Comparison of ENCODE assay signal across 8 cellular contexts in genomic region chr14:38600572-38600971, GRCh38.
DNase-seq lines count a peak whose midpoint lies in the region; FAIRE-seq and TF ChIP-seq lines count a peak whose summit lies in the region.
"Not testable (repeated sequence)": the region's sequence is repeated elsewhere in the genome, so short reads cannot be mapped to it uniquely, and the experiment has no call there.

No MANE protein-coding gene starts in this region.

- not testable (repeated sequence) for H4K20me1 ChIP-seq in astrocyte (ENCODE audit: insufficient read depth, low read length)

- not testable (repeated sequence) for H3K9me3 Mint-ChIP-seq in astrocyte (ENCODE audit: unreplicated experiment)

- H3K9me3 ChIP-seq in astrocyte (ENCODE audit: insufficient read depth, low read depth, low read length); liver (ENCODE audit: control insufficient read depth in 4 of 4, low read length in 3 of 4): not testable (repeated sequence)

- 69% methylated on average over 2 of the region's 2 CpGs for WGBS in liver

- H3K36me3 Mint-ChIP-seq in astrocyte (ENCODE audit: low read depth, unreplicated experiment), result not testable (repeated sequence)

- peak; percentile 77 for FAIRE-seq in astrocyte (lab: Jason Lieb, UNC)

- H3K36me3 ChIP-seq in astrocyte (ENCODE audit: insufficient read depth, low read length); liver (ENCODE audit: control insufficient read depth in 4 of 4, insufficient read depth in 3 of 4, low read depth in 1 of 4, low read length in 3 of 4): not testable (repeated sequence)

- DNase-seq in AG09319 (ENCODE audit: extremely low read depth, low read depth); astrocyte (ENCODE audit: low read depth): not testable (repeated sequence)
- DNase-seq in GM04504 (ENCODE audit: low read depth) (peak; percentile 21), OCI-M1 (lab: John Stamatoyannopoulos, UW) (peak; percentile 33), fibroblast of pulmonary artery (ENCODE audit: low read depth) (peak; percentile 77), pulmonary artery endothelial cell (ENCODE audit: low read depth, low spot score) (peak; percentile 29)

- not testable (repeated sequence) for H3K4me3 ChIP-seq in astrocyte (ENCODE audit: insufficient read depth, low read depth, low read length); fibroblast of pulmonary artery (replicated peaks; ENCODE audit: low read depth, low read length); liver (ENCODE audit: low read depth in 1 of 3, low read length in 3 of 3)

- peak; percentile 27 for TF ChIP-seq CTCF in AG09319 (IDR thresholded peaks at IDR 0.05; ENCODE audit: low read depth, low read length)
- peak; percentile 57; the same call in 1 of the 2 replicates for TF ChIP-seq CTCF in LNCAP (IDR thresholded peaks at IDR 0.05)
- TF ChIP-seq CTCF in astrocyte (IDR thresholded peaks at IDR 0.05; ENCODE audit: insufficient read depth, low read depth, low read length), result not testable (repeated sequence)
- TF ChIP-seq CTCF in fibroblast of pulmonary artery (IDR thresholded peaks at IDR 0.05; ENCODE audit: low read length, missing control alignments), result peak; percentile 55
- peak; percentile 39 for TF ChIP-seq CTCF in liver (IDR thresholded peaks at IDR 0.05; ENCODE audit: low read depth, low read length, missing input control)

- H3K4me1 ChIP-seq in astrocyte (ENCODE audit: insufficient read depth, low read length); liver (ENCODE audit: control insufficient read depth in 4 of 4, insufficient read depth in 4 of 4, low read length in 3 of 4): not testable (repeated sequence)

- H3K27ac ChIP-seq in astrocyte (ENCODE audit: low read depth, low read length); liver (ENCODE audit: low read depth in 1 of 2, low read length in 2 of 2): not testable (repeated sequence)

- H3K9ac ChIP-seq in astrocyte (ENCODE audit: low read length); liver (ENCODE audit: low read depth in 1 of 2, low read length in 2 of 2): not testable (repeated sequence)

- peak; percentile 70 to 80 for TF ChIP-seq RAD21 in liver (IDR thresholded peaks at IDR 0.05)

- H3K27me3 Mint-ChIP-seq in astrocyte (ENCODE audit: low read depth, unreplicated experiment), result not testable (repeated sequence)

- not testable (repeated sequence) for H3K79me2 ChIP-seq in astrocyte (ENCODE audit: insufficient read depth, low read length)

- H3K4me3 Mint-ChIP-seq in astrocyte (ENCODE audit: unreplicated experiment), result not testable (repeated sequence)

- not testable (repeated sequence) for H3K27me3 ChIP-seq in astrocyte (ENCODE audit: insufficient read depth, low read length); liver (ENCODE audit: control insufficient read depth in 4 of 4, insufficient read depth in 4 of 4, low read length in 3 of 4)

- not testable (repeated sequence) for H3K4me1 Mint-ChIP-seq in astrocyte (ENCODE audit: low read depth, unreplicated experiment)

- H2AFZ ChIP-seq in astrocyte (ENCODE audit: low read depth, low read length), result not testable (repeated sequence)

- not testable (repeated sequence) for H3K27ac Mint-ChIP-seq in astrocyte (ENCODE audit: unreplicated experiment)

- H3K4me2 ChIP-seq in astrocyte (ENCODE audit: low read length), result not testable (repeated sequence)
